ENCODE assay signal across 10 cellular contexts in genomic region chr1:153928776-153929432, GRCh38. TPM values are rescaled to one million over a fixed set of nuclear protein-coding genes. Genes with fewer than 3 reads are reported as not detected.
DNase-seq lines count a peak whose midpoint lies in the region; ATAC-seq and TF ChIP-seq lines count a peak whose summit lies in the region.
"Had no signal": no experiment of that assay in that cellular context is flagged by ENCODE, and none has a peak within 500 bp of the region (broad histone marks: within the 10 kb centered on the region; RNA-seq: fewer than 3 reads in every experiment).

No MANE protein-coding gene starts in this region.

- no peaks in the 10 kb centered on the region for H3K9me3 Mint-ChIP-seq in CD4-positive, alpha-beta T cell
- H3K9me3 Mint-ChIP-seq in naive thymus-derived CD8-positive, alpha-beta T cell = no peaks in the 10 kb centered on the region

- H3K27me3 Mint-ChIP-seq in CD4-positive, alpha-beta T cell = no peaks in the 10 kb centered on the region
- no peaks in the 10 kb centered on the region for H3K27me3 Mint-ChIP-seq in naive thymus-derived CD8-positive, alpha-beta T cell

- H3K4me1 Mint-ChIP-seq in CD4-positive, alpha-beta T cell (ENCODE audit: low read depth) = peaks cover 12% of the 10 kb centered on the region
- H3K4me1 Mint-ChIP-seq in naive thymus-derived CD8-positive, alpha-beta T cell = peaks cover 8 to 25% (median 12%) of the 10 kb centered on the region in 4 donors

- peak overlapping the region in 21 of 59 donors; percentile 0 to 46 (median 17) for H3K4me3 ChIP-seq in dorsolateral prefrontal cortex

- POLR2A ChIA-PET in CD4-positive, alpha-beta T cell (lab: Charles Lee) = interaction anchor here (1.0 to 2.3 kb wide), 4 partner anchors 17 to 130 kb away, joined by 3 to 12 read pairs (median 3); partner anchors contain the start of genes CRTC2 and DENND4B
- POLR2A ChIA-PET in naive thymus-derived CD8-positive, alpha-beta T cell (lab: Charles Lee) = interaction anchor here (1.9 to 12.6 kb wide), 3 partner anchors 11 to 62 kb away, joined by 8 to 211 read pairs (median 11); partner anchors contain the start of genes DENND4B and RPS27

- CTCF ChIA-PET in CD4-positive, alpha-beta T cell (lab: Charles Lee) = no interaction called here

- no peak for ATAC-seq in CD4-positive, alpha-beta T cell (ENCODE audit: poor library complexity)
- no peak for ATAC-seq in naive thymus-derived CD8-positive, alpha-beta T cell
- ATAC-seq: Panc1 had no signal

- no peak for DNase-seq in CD4-positive, alpha-beta T cell
- DNase-seq in M059J (ENCODE audit: low read depth) = peak; percentile 69
- DNase-seq in dorsolateral prefrontal cortex = peak in 9 of 10 donors; percentile 66 to 83 (median 78)
- no peak for DNase-seq in naive thymus-derived CD8-positive, alpha-beta T cell
- no peak for DNase-seq in KG1 (lab: John Stamatoyannopoulos, UW)
- DNase-seq in NCI-H2227 treated with DMSO at 0.1 percent for 48 hours (lab: John Stamatoyannopoulos, UW) = no peak
- no peak for DNase-seq in stimulated activated naive CD4-positive, alpha-beta T cell (lab: John Stamatoyannopoulos, UW)
- no peak for DNase-seq in germinal center (ENCODE audit: low spot score)
- DNase-seq: NCI-H1105 had no signal

- peak overlapping the region; percentile 54 for H3K27ac Mint-ChIP-seq in CD4-positive, alpha-beta T cell
- H3K27ac Mint-ChIP-seq in naive thymus-derived CD8-positive, alpha-beta T cell = peak overlapping the region; percentile 44 to 89 (median 74)

- intact Hi-C loops in CD4-positive, alpha-beta T cell (cut with DNase I, micrococcal nuclease) = loop anchor here in 1 of 2 experiments (10.0 kb wide), 2 partner anchors 254 to 296 kb away; partner anchors contain the start of genes ILF2, NPR1 and UBAP2L
- intact Hi-C loops in dorsolateral prefrontal cortex (cut with DNase I) = no loop called here

- H3K9me3 ChIP-seq in CD4-positive, alpha-beta T cell (ENCODE audit: control insufficient read depth, low read length) = no peaks in the 10 kb centered on the region

- peak overlapping the region; percentile 10 for H3K27ac ChIP-seq in CD4-positive, alpha-beta T cell (ENCODE audit: low read depth, low read length)
- peak overlapping the region; percentile 80 to 100 (median 97) for H3K27ac ChIP-seq in dorsolateral prefrontal cortex

- H3K4me3 Mint-ChIP-seq in CD4-positive, alpha-beta T cell = no peak overlapping the region
- no peak overlapping the region for H3K4me3 Mint-ChIP-seq in naive thymus-derived CD8-positive, alpha-beta T cell

- H3K27me3 ChIP-seq in CD4-positive, alpha-beta T cell (ENCODE audit: control insufficient read depth, insufficient read depth, low read length) = no peaks in the 10 kb centered on the region
- no peaks in the 10 kb centered on the region for H3K27me3 ChIP-seq in dorsolateral prefrontal cortex

- H3K36me3 Mint-ChIP-seq in CD4-positive, alpha-beta T cell (ENCODE audit: low read depth) = peaks cover 28% of the 10 kb centered on the region
- peaks cover 0 to 38% (median 0%) of the 10 kb centered on the region in 3 donors for H3K36me3 Mint-ChIP-seq in naive thymus-derived CD8-positive, alpha-beta T cell

- TF ChIP-seq CTCF in CD4-positive, alpha-beta T cell (IDR thresholded peaks at IDR 0.05) = no peak
- TF ChIP-seq CTCF in dorsolateral prefrontal cortex (IDR thresholded peaks at IDR 0.05 in 54 of 56, conservative IDR thresholded peaks at IDR 0.05 in 2 of 56; ENCODE audit: low read depth in 1 of 56, partially characterized antibody in 56 of 56) = peak in 1 of 56 donors; percentile 9

RNA-seq across cellular contexts. Expression of gene GATAD2B, which starts 6.1 kb away (rescaled TPM):
- 10 to 100 TPM; 51.6 to 52.3 TPM for total RNA-seq in CD4-positive, alpha-beta T cell
- total RNA-seq in M059J (2014; rRNA removed; shearing (Covaris generic)) = 8.7 and 11.0 TPM in 2 replicates
- total RNA-seq in dorsolateral prefrontal cortex = 100 to 1,000 TPM in 2 of 120 experiments, 10 to 100 TPM in 118; 55.8 to 101 (median 81.7) TPM
- total RNA-seq in naive thymus-derived CD8-positive, alpha-beta T cell = 100 to 1,000 TPM; 110 to 120 TPM
- polyA plus RNA-seq in naive thymus-derived CD8-positive, alpha-beta T cell = 1 to 10 TPM; 4.4 to 5.3 (median 5.2) TPM

RNA-seq across cellular contexts. Expression of gene DENND4B, which starts 17.6 kb away (rescaled TPM):
- 10 to 100 TPM; 87.0 to 98.7 TPM for total RNA-seq in CD4-positive, alpha-beta T cell
- total RNA-seq in M059J (2014; rRNA removed; shearing (Covaris generic)) = 8.4 and 9.0 TPM in 2 replicates
- 100 to 1,000 TPM in 86 of 120 experiments, 10 to 100 TPM in 34; 81.7 to 180 (median 112) TPM for total RNA-seq in dorsolateral prefrontal cortex
- total RNA-seq in naive thymus-derived CD8-positive, alpha-beta T cell = 100 to 1,000 TPM; 174 to 194 TPM
- polyA plus RNA-seq in naive thymus-derived CD8-positive, alpha-beta T cell = 10 to 100 TPM; 12.0 to 21.2 (median 19.0) TPM

RNA-seq across cellular contexts. Expression of gene CRTC2, which starts 29.5 kb away (rescaled TPM):
- total RNA-seq in CD4-positive, alpha-beta T cell = 100 to 1,000 TPM; 147 to 152 TPM
- 11.4 and 13.7 TPM in 2 replicates for total RNA-seq in M059J (2014; rRNA removed; shearing (Covaris generic))
- total RNA-seq in dorsolateral prefrontal cortex = 10 to 100 TPM; 27.2 to 70.2 (median 45.4) TPM
- 100 to 1,000 TPM; 132 to 147 TPM for total RNA-seq in naive thymus-derived CD8-positive, alpha-beta T cell
- 10 to 100 TPM; 21.4 to 49.6 (median 27.1) TPM for polyA plus RNA-seq in naive thymus-derived CD8-positive, alpha-beta T cell

RNA-seq across cellular contexts. Expression of gene SLC39A1, which starts 34.4 kb away (rescaled TPM):
- 1 to 10 TPM; 6.4 to 6.9 TPM for total RNA-seq in CD4-positive, alpha-beta T cell
- 120 and 138 TPM in 2 replicates for total RNA-seq in M059J (2014; rRNA removed; shearing (Covaris generic))
- total RNA-seq in dorsolateral prefrontal cortex = 10 to 100 TPM; 17.4 to 51.3 (median 26.6) TPM
- total RNA-seq in naive thymus-derived CD8-positive, alpha-beta T cell = 10 to 100 TPM; 14.7 to 14.9 TPM
- polyA plus RNA-seq in naive thymus-derived CD8-positive, alpha-beta T cell = 10 to 100 TPM; 29.5 to 35.2 (median 32.6) TPM

RNA-seq across cellular contexts. Expression of gene CREB3L4, which starts 38.8 kb away (rescaled TPM):
- 1 to 10 TPM; 2.9 to 3.9 TPM for total RNA-seq in CD4-positive, alpha-beta T cell
- total RNA-seq in M059J (2014; rRNA removed; shearing (Covaris generic)) = 6.5 and 9.6 TPM in 2 replicates
- total RNA-seq in dorsolateral prefrontal cortex = 10 to 100 TPM in 1 of 120 experiments, 1 to 10 TPM in 119; 1.5 to 11.6 (median 4.5) TPM
- 10 to 100 TPM; 11.1 to 13.2 TPM for total RNA-seq in naive thymus-derived CD8-positive, alpha-beta T cell
- polyA plus RNA-seq in naive thymus-derived CD8-positive, alpha-beta T cell = 1 to 10 TPM; 4.3 to 6.0 (median 4.4) TPM

Comparison
In these comparisons a context has a peak if more than half of its experiments do, and no peak if none do; other contexts are left out.
1. DNase-seq: peak in M059J (single experiment) and dorsolateral prefrontal cortex (9 of 10); none in CD4-positive, alpha-beta T cell (0 of 10), naive thymus-derived CD8-positive, alpha-beta T cell (0 of 10), KG1 (single experiment), NCI-H2227 treated with DMSO at 0.1 percent for 48 hours (single experiment), stimulated activated naive CD4-positive, alpha-beta T cell (0 of 6) and germinal center (single experiment).